ENCODE assay signal across 1 cellular context in genomic region chr11:63835156-63835540, GRCh38.
TF ChIP-seq lines count a peak whose summit lies in the region.

No MANE protein-coding gene starts in this region.

TF ChIP-seq in HepG2, 621 proteins besides CTCF, POLR2A, EP300 and RAD21:
- TF ChIP-seq DZIP1 (CRISPR knock-in tag; IDR thresholded peaks at IDR 0.05): 0 out of 2 replicates have a peak, but pooled peaks have one; percentile 34
- TF ChIP-seq TGIF2 (CRISPR knock-in tag; IDR thresholded peaks at IDR 0.05): no peak
TF ChIP-seq in HepG2: peak in this region for 1.
